In the genomic region with DNA sequence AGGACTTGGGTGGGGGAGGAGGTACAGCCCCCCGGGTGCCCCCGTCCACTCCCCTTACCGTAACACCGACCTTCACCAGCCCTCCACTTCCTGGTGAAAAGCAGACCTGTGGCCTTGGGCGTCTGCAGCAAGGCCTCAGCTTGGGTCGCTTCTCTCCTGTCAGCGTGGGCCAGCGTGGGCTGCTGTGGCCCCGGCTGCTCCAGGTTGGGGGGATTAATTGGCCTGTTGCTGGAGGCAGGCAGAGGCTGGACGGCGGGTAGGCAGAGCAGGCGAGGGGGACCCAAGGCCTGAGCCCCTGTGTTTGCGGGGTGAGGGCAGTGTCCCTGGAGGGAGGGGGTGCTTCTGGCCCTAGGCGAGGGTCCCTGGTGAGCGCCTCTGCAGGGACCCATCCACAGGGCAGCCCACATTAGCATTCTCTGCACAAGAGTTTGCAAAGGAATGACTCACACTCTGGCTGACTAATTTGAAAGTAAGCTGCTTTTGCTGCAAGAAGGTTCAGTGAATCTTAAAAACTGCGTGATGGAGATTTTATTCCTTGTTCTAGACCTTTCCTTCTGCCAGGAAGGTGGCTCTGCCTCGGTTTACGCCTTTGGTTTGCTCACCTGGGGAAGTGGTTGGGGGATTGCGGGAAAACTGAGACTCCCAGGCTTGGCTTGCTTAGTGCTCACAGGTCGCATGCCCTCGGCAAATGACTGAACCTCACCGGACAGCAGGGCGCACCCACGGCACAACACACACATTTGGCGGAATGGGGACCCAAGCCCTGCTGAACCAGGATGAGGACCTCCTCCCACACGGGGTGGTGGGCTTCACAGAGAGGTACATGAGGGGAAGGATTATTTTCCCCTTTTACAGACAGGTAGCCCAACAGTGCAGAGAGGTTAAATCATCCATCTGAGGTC, we compare ENCODE assay signal across 11 cellular contexts. TPM values are rescaled to one million over a fixed set of nuclear protein-coding genes. Genes with fewer than 3 reads are reported as not detected.
DNase-seq lines count a peak whose midpoint lies in the region; ATAC-seq, FAIRE-seq and TF ChIP-seq lines count a peak whose summit lies in the region.
"Had no signal": no experiment of that assay in that cellular context is flagged by ENCODE, and none has a peak within 500 bp of the region (broad histone marks: within the 10 kb centered on the region; RNA-seq: fewer than 3 reads in every experiment).

No MANE protein-coding gene starts in this region.

- H4K20me1 ChIP-seq in astrocyte (ENCODE audit: insufficient read depth, low read length) = no peaks in the 10 kb centered on the region

- peak; percentile 9 for FAIRE-seq in astrocyte (lab: Jason Lieb, UNC)
- FAIRE-seq: TTC549 had no signal

- DNase-seq in AG04450 (ENCODE audit: low read depth, low spot score) (peak; percentile 29), astrocyte (ENCODE audit: low read depth) (peak; percentile 78), kidney epithelial cell (ENCODE audit: low read depth) (peak; percentile 56), NCI-H69 (lab: John Stamatoyannopoulos, UW) (no peak)
- no peak for DNase-seq in activated naive CD8-positive, alpha-beta T cell treated with anti-CD3 and anti-CD28 coated beads for 36 hours
- DNase-seq: stimulated activated CD4-positive, alpha-beta T cell treated with anti-CD3 and anti-CD28 coated beads, Interleukin-15, amount 100 ng/mL, for 24 hours; stimulated activated naive CD4-positive, alpha-beta T cell had no signal

- H3K4me3 Mint-ChIP-seq in astrocyte (ENCODE audit: unreplicated experiment) = no peak overlapping the region
- H3K4me3 Mint-ChIP-seq in activated naive CD8-positive, alpha-beta T cell treated with anti-CD3 and anti-CD28 coated beads for 36 hours = no peak overlapping the region

- H3K27ac Mint-ChIP-seq in astrocyte (ENCODE audit: unreplicated experiment) = peak overlapping the region; percentile 5
- H3K27ac Mint-ChIP-seq in activated naive CD8-positive, alpha-beta T cell treated with anti-CD3 and anti-CD28 coated beads for 36 hours = no peak overlapping the region

- H3K27me3 Mint-ChIP-seq in astrocyte (ENCODE audit: low read depth, unreplicated experiment) = peaks cover 15% of the 10 kb centered on the region
- peaks cover 5% of the 10 kb centered on the region for H3K27me3 Mint-ChIP-seq in activated naive CD8-positive, alpha-beta T cell treated with anti-CD3 and anti-CD28 coated beads for 36 hours

- H3K9me3 ChIP-seq in AG04450 (ENCODE audit: control insufficient read depth, insufficient read depth, low read length) = no peaks in the 10 kb centered on the region; the same call in 1 of the 2 replicates
- no peaks in the 10 kb centered on the region for H3K9me3 ChIP-seq in HUES48 (ENCODE audit: control insufficient read depth, insufficient read depth, low read length)
- H3K9me3 ChIP-seq in astrocyte (ENCODE audit: insufficient read depth, low read depth, low read length) = no peaks in the 10 kb centered on the region

- TF ChIP-seq CTCF in AG04450 (IDR thresholded peaks at IDR 0.05; ENCODE audit: low read depth, low read length) = no peak
- TF ChIP-seq CTCF in astrocyte (IDR thresholded peaks at IDR 0.05; ENCODE audit: insufficient read depth, low read depth, low read length) = no peak
- TF ChIP-seq CTCF in kidney epithelial cell (IDR thresholded peaks at IDR 0.05; ENCODE audit: insufficient read depth, low read length, poor library complexity, severe bottlenecking) = no peak

- peak overlapping the region; percentile 57 for H2AFZ ChIP-seq in astrocyte (ENCODE audit: low read depth, low read length)

- H3K27ac ChIP-seq in AG04450 (ENCODE audit: low read depth, low read length) (peak overlapping the region; percentile 61), HUES48 (ENCODE audit: low read depth, low read length) (peak overlapping the region; percentile 60), astrocyte (ENCODE audit: low read depth, low read length) (no peak overlapping the region)

- H3K9ac ChIP-seq in HUES48 (ENCODE audit: low read depth, low read length) (no peak overlapping the region), astrocyte (ENCODE audit: low read length) (peak overlapping the region; percentile 57)

- ATAC-seq in esophagus mucosa = no peak
- ATAC-seq in GM19452 (IDR thresholded peaks at IDR 0.05; ENCODE audit: unreplicated experiment) = no peak

- peaks cover 5% of the 10 kb centered on the region for H3K27me3 ChIP-seq in AG04450 (ENCODE audit: control insufficient read depth, insufficient read depth, low read length)
- no peaks in the 10 kb centered on the region for H3K27me3 ChIP-seq in HUES48 (ENCODE audit: control insufficient read depth, insufficient read depth, low read length)
- H3K27me3 ChIP-seq in astrocyte (ENCODE audit: insufficient read depth, low read length) = no peaks in the 10 kb centered on the region
- H3K27me3 ChIP-seq in kidney epithelial cell (ENCODE audit: control insufficient read depth, insufficient read depth, low read length) = peaks cover under 1% of the 10 kb centered on the region

- H3K4me3 ChIP-seq in AG04450 (ENCODE audit: low read depth, low read length) = no peak overlapping the region
- H3K4me3 ChIP-seq in HUES48 (ENCODE audit: low read depth, low read length) = no peak overlapping the region
- H3K4me3 ChIP-seq in astrocyte (ENCODE audit: insufficient read depth, low read depth, low read length) = peak overlapping the region; percentile 22
- no peak overlapping the region for H3K4me3 ChIP-seq in kidney epithelial cell (ENCODE audit: low read depth, low read length)

- POLR2A ChIA-PET in AG04450 (lab: Yijun Ruan, JAX) = no interaction called here

- no peaks in the 10 kb centered on the region for H3K36me3 Mint-ChIP-seq in astrocyte (ENCODE audit: low read depth, unreplicated experiment)
- no peaks in the 10 kb centered on the region for H3K36me3 Mint-ChIP-seq in activated naive CD8-positive, alpha-beta T cell treated with anti-CD3 and anti-CD28 coated beads for 36 hours

- no peaks in the 10 kb centered on the region for H3K9me3 Mint-ChIP-seq in astrocyte (ENCODE audit: unreplicated experiment)
- no peaks in the 10 kb centered on the region for H3K9me3 Mint-ChIP-seq in activated naive CD8-positive, alpha-beta T cell treated with anti-CD3 and anti-CD28 coated beads for 36 hours

- H3K4me2 ChIP-seq in astrocyte (ENCODE audit: low read length) = peak overlapping the region; percentile 83

- peaks cover 10% of the 10 kb centered on the region; the same call in 1 of the 2 replicates for H3K4me1 ChIP-seq in HUES48 (ENCODE audit: control insufficient read depth, insufficient read depth, low read length)
- H3K4me1 ChIP-seq in astrocyte (ENCODE audit: insufficient read depth, low read length) = peaks cover 39% of the 10 kb centered on the region

- no peaks in the 10 kb centered on the region for H3K36me3 ChIP-seq in HUES48 (ENCODE audit: control insufficient read depth, insufficient read depth, low read length)
- no peaks in the 10 kb centered on the region for H3K36me3 ChIP-seq in astrocyte (ENCODE audit: insufficient read depth, low read length)
- H3K36me3 ChIP-seq in kidney epithelial cell (ENCODE audit: control insufficient read depth, insufficient read depth, low read length) = no peaks in the 10 kb centered on the region

- CTCF ChIA-PET in AG04450 (lab: Charles Lee) = no interaction called here

- H3K4me1 Mint-ChIP-seq in astrocyte (ENCODE audit: low read depth, unreplicated experiment) = peaks cover 22% of the 10 kb centered on the region
- H3K4me1 Mint-ChIP-seq in activated naive CD8-positive, alpha-beta T cell treated with anti-CD3 and anti-CD28 coated beads for 36 hours = no peaks in the 10 kb centered on the region

- no peaks in the 10 kb centered on the region for H3K79me2 ChIP-seq in astrocyte (ENCODE audit: insufficient read depth, low read length)

RNA-seq across cellular contexts. Expression of a gene that starts 37.8 kb away (rescaled TPM):
- polyA plus RNA-seq in AG04450 (2011; rRNA removed) = 0.12 TPM in 1 of 2 replicates, not detected in the other
- not detected in 2 replicates for polyA minus RNA-seq in AG04450 (2011; rRNA and poly(A)+ RNA removed)
- total RNA-seq in astrocyte (1.3 and 2.7 TPM in 2 replicates), kidney epithelial cell (not detected in 2 replicates), esophagus mucosa (0.16 TPM)
- total RNA-seq in activated naive CD8-positive, alpha-beta T cell treated with anti-CD3 and anti-CD28 coated beads for 36 hours = not detected

Comparison
In these comparisons a context has a peak if more than half of its experiments do, and no peak if none do; other contexts are left out.
1. DNase-seq: peak in AG04450 (single experiment), astrocyte (single experiment) and kidney epithelial cell (single experiment); none in activated naive CD8-positive, alpha-beta T cell treated with anti-CD3 and anti-CD28 coated beads for 36 hours (single experiment) and NCI-H69 (single experiment).